9 cellular contexts compared by ENCODE assay signal in the genomic region with DNA sequence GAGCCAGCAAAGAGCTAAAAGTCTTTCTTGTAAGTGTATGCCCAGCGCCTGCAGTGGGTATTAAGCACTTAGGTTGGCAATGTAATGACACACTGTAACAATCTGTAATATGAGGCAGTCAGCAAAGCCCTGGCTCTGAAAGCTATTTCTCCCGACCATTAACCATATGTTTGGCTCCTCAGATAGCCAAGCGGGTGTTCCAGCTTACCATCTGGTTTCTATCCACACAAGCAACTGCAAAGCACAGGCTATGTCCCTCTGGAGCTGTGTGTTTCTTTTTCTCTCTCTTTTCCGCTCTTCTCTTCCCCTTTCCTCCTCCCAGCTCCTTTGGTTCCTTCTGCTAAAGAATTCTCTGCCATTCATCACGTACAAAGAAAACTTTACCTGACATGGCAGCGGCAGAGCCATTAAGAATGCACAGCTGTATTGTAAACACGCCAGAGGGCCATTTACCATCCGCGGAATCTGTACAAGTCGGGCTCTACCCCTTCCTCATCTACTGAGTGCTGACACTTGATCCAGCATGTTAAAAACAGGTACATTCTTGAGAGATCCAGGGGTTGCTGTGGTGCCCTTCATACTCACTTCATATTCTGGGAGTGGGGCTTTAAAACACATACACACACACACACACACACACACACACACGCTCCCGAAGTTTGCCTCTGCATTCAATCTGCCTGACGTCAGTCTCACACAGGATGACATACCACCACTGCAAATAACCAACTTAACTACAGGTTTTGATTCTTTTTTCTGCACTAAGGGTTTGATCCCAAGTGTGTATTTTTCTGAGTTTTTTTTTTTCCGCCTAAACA.
A peak's percentile ranks its signal among the peaks of the same experiment; 100 is the strongest.
DNase-seq lines count a peak whose midpoint lies in the region; ATAC-seq and TF ChIP-seq lines count a peak whose summit lies in the region.
"Had no signal": no experiment of that assay in that cellular context is flagged by ENCODE, and none has a peak within 500 bp of the region (broad histone marks: within the 10 kb centered on the region; RNA-seq: fewer than 3 reads in every experiment).

No MANE protein-coding gene starts in this region.

- H3K36me3 ChIP-seq in BLaER1 (peaks cover 24% of the 10 kb centered on the region), SK-N-MC (ENCODE audit: insufficient read depth, low read length) (no peaks in the 10 kb centered on the region), prostate gland (no peaks in the 10 kb centered on the region)

- peaks cover 97% of the 10 kb centered on the region for H4K20me1 ChIP-seq in BLaER1

- peak overlapping the region; percentile 50; the same call in 1 of the 2 replicates for H3K9ac ChIP-seq in BLaER1
- H3K9ac ChIP-seq in SK-N-MC (ENCODE audit: insufficient read length) = peak overlapping the region; percentile 56

- H3K4me1 ChIP-seq in BLaER1 (peaks cover 68% of the 10 kb centered on the region), foreskin keratinocyte (peaks cover 28% of the 10 kb centered on the region), prostate gland (replicated peaks) (peaks cover 19% of the 10 kb centered on the region)

- peak; percentile 19 for ATAC-seq in foreskin keratinocyte
- ATAC-seq in HG03095 (IDR thresholded peaks at IDR 0.05; ENCODE audit: unreplicated experiment) = no peak
- no peak for ATAC-seq in effector memory CD8-positive, alpha-beta T cell (replicated peaks)

- H3K4me2 ChIP-seq in BLaER1 = peak overlapping the region; percentile 71

- H3K4me3 Mint-ChIP-seq in effector memory CD8-positive, alpha-beta T cell = no peak overlapping the region
- H3K4me3 Mint-ChIP-seq: mesothelial cell of epicardium had no signal

- H3K27me3 ChIP-seq in BLaER1 = no peaks in the 10 kb centered on the region
- no peaks in the 10 kb centered on the region for H3K27me3 ChIP-seq in foreskin keratinocyte
- H3K27me3 ChIP-seq in prostate gland (replicated peaks; ENCODE audit: insufficient read depth) = no peaks in the 10 kb centered on the region

- H3K36me3 Mint-ChIP-seq in effector memory CD8-positive, alpha-beta T cell (ENCODE audit: insufficient read depth) = no peaks in the 10 kb centered on the region

- H3K27ac ChIP-seq in BLaER1 = peak overlapping the region; percentile 44; the same call in 1 of the 2 replicates
- H3K27ac ChIP-seq in SK-N-MC = peak overlapping the region; percentile 95
- peak overlapping the region; percentile 93 for H3K27ac ChIP-seq in foreskin keratinocyte
- peak overlapping the region; percentile 91 to 94 for H3K27ac ChIP-seq in prostate gland

- TF ChIP-seq POLR2A in prostate gland (IDR thresholded peaks at IDR 0.05) = no peak

- no peak overlapping the region for H3K27ac Mint-ChIP-seq in effector memory CD8-positive, alpha-beta T cell
- H3K27ac Mint-ChIP-seq: mesothelial cell of epicardium had no signal

- WGBS in prostate gland = 23% methylated on average over 14 of the region's 14 CpGs

- no peak overlapping the region for H3K4me3 ChIP-seq in BLaER1
- H3K4me3 ChIP-seq in SK-N-MC = peak overlapping the region; percentile 59
- peak overlapping the region in 1 of 2 donors; percentile 23 for H3K4me3 ChIP-seq in prostate gland

- H3K27me3 Mint-ChIP-seq in effector memory CD8-positive, alpha-beta T cell = no peaks in the 10 kb centered on the region

- intact Hi-C loops in prostate gland (cut with DNase I) = loop anchor here (5.0 to 10.0 kb wide), 4 partner anchors 78 to 255 kb away; a partner anchor contains a TSS

- TF ChIP-seq CTCF in foreskin keratinocyte (conservative IDR thresholded peaks at IDR 0.05) (no peak), prostate gland (IDR thresholded peaks at IDR 0.05) (no peak)

- DNase-seq in HT1080 (ENCODE audit: low read depth) (peak; percentile 45), SK-N-MC (ENCODE audit: low read depth, low spot score) (no peak), foreskin keratinocyte (peak; percentile 56 to 74), prostate gland (ENCODE audit: low spot score) (peak; percentile 39), OCI-M1 (lab: John Stamatoyannopoulos, UW) (no peak)
- no peak for DNase-seq in effector memory CD8-positive, alpha-beta T cell

- peaks cover 3 to 9% of the 10 kb centered on the region in 2 donors for H3K9me3 Mint-ChIP-seq in effector memory CD8-positive, alpha-beta T cell

- peaks cover 0 to 6% of the 10 kb centered on the region in 2 donors for H3K4me1 Mint-ChIP-seq in effector memory CD8-positive, alpha-beta T cell (ENCODE audit: low read depth in 2 of 2)

- peaks cover 18% of the 10 kb centered on the region for H3K9me3 ChIP-seq in BLaER1
- H3K9me3 ChIP-seq in SK-N-MC (ENCODE audit: low read depth, low read length) = no peaks in the 10 kb centered on the region; the same call in 1 of the 2 replicates
- no peaks in the 10 kb centered on the region for H3K9me3 ChIP-seq in prostate gland

Comparison
In these comparisons a context has a peak if more than half of its experiments do, and no peak if none do; other contexts are left out.
1. H3K27ac ChIP-seq: peak in every context shown above with its lines; median percentile 95 in SK-N-MC; 93 in foreskin keratinocyte; 92 in prostate gland; 44 in BLaER1.
2. DNase-seq: peak in HT1080 (single experiment), foreskin keratinocyte (2 of 2) and prostate gland (single experiment); none in SK-N-MC (single experiment), effector memory CD8-positive, alpha-beta T cell (0 of 3) and OCI-M1 (single experiment).